Comparison of ENCODE assay signal across 8 cellular contexts in genomic region chr16:29820730-29821662, GRCh38. TPM values are rescaled to one million over a fixed set of nuclear protein-coding genes. Genes with fewer than 3 reads are reported as not detected.
DNase-seq lines count a peak whose midpoint lies in the region; ATAC-seq and TF ChIP-seq lines count a peak whose summit lies in the region.

No MANE protein-coding gene starts in this region.

- H3K4me1 Mint-ChIP-seq in dendritic cell treated with granulocyte-macrophage colony-stimulating factor and Interleukin-4, amounts not matched to agents 40 ng/mL and 50 ng/mL, for 4 days (ENCODE audit: low read depth), result peaks cover 67% of the 10 kb centered on the region
- H3K4me1 Mint-ChIP-seq in natural killer cell, result peaks cover 56 to 69% of the 10 kb centered on the region in 2 donors

- peak overlapping the region; percentile 94 for H3K4me3 Mint-ChIP-seq in dendritic cell treated with granulocyte-macrophage colony-stimulating factor and Interleukin-4, amounts not matched to agents 40 ng/mL and 50 ng/mL, for 4 days
- H3K4me3 Mint-ChIP-seq in natural killer cell, result peak overlapping the region; percentile 94

- intact Hi-C loops in dendritic cell treated with granulocyte-macrophage colony-stimulating factor and Interleukin-4, amounts not matched to agents 40 ng/mL and 50 ng/mL, for 4 days (cut with micrococcal nuclease), result loop anchor here (5.0 kb wide), 1 partner anchor 41 kb away; the partner anchor contains the start of gene CDIPT
- intact Hi-C loops in natural killer cell (cut with micrococcal nuclease), result no loop called here

- no peaks in the 10 kb centered on the region for H3K9me3 Mint-ChIP-seq in dendritic cell treated with granulocyte-macrophage colony-stimulating factor and Interleukin-4, amounts not matched to agents 40 ng/mL and 50 ng/mL, for 4 days
- no peaks in the 10 kb centered on the region for H3K9me3 Mint-ChIP-seq in natural killer cell

- H3K27me3 Mint-ChIP-seq in dendritic cell treated with granulocyte-macrophage colony-stimulating factor and Interleukin-4, amounts not matched to agents 40 ng/mL and 50 ng/mL, for 4 days, result no peaks in the 10 kb centered on the region
- no peaks in the 10 kb centered on the region for H3K27me3 Mint-ChIP-seq in natural killer cell (ENCODE audit: low read depth in 2 of 2)

- peak; percentile 37 for ATAC-seq in HG02588 (IDR thresholded peaks at IDR 0.05; ENCODE audit: unreplicated experiment)
- ATAC-seq in natural killer cell, result peak; percentile 63 to 75 (median 72)
- no peak for ATAC-seq in GM18870 (IDR thresholded peaks at IDR 0.05; ENCODE audit: unreplicated experiment)

- no peak for TF ChIP-seq CTCF in natural killer cell (IDR thresholded peaks at IDR 0.05)

- peak overlapping the region; percentile 95 for H3K27ac Mint-ChIP-seq in dendritic cell treated with granulocyte-macrophage colony-stimulating factor and Interleukin-4, amounts not matched to agents 40 ng/mL and 50 ng/mL, for 4 days
- H3K27ac Mint-ChIP-seq in natural killer cell, result peak overlapping the region; percentile 93 to 96

- H3K36me3 Mint-ChIP-seq in dendritic cell treated with granulocyte-macrophage colony-stimulating factor and Interleukin-4, amounts not matched to agents 40 ng/mL and 50 ng/mL, for 4 days (ENCODE audit: low read depth), result peaks cover 75% of the 10 kb centered on the region
- peaks cover 5% of the 10 kb centered on the region for H3K36me3 Mint-ChIP-seq in natural killer cell

- DNase-seq in ELR (ENCODE audit: low read depth) (peak; percentile 53), T-helper 1 cell (peak in 4 of 5 donors; percentile 31 to 52 (median 40)), natural killer cell (peak; percentile 49), NCI-H2081 treated with DMSO at 0.1 percent for 48 hours (lab: John Stamatoyannopoulos, UW) (no peak), DMS114 treated with DMSO at 0.1 percent for 48 hours (lab: John Stamatoyannopoulos, UW; ENCODE audit: unreplicated experiment) (no peak)

RNA-seq across cellular contexts. Expression of gene MVP, which starts 0.7 kb away (rescaled TPM):
- total RNA-seq in natural killer cell, result 100 to 1,000 TPM; 154 to 168 (median 163) TPM

RNA-seq across cellular contexts. Expression of gene PAGR1, which starts 5.0 kb away (rescaled TPM):
- total RNA-seq in natural killer cell, result 10 to 100 TPM in 2 of 3 donors, 1 to 10 TPM in 1; 8.9 to 16.2 (median 13.4) TPM

RNA-seq across cellular contexts. Expression of gene PRRT2, which starts 9.0 kb away (rescaled TPM):
- total RNA-seq in natural killer cell, result 1 to 10 TPM in 1 of 3 donors, under 1 TPM in 2; 0.70 to 1.4 (median 0.91) TPM

RNA-seq across cellular contexts. Expression of gene MAZ, which starts 14.7 kb away (rescaled TPM):
- 100 to 1,000 TPM; 234 to 265 (median 252) TPM for total RNA-seq in natural killer cell

RNA-seq across cellular contexts. Expression of gene KIF22, which starts 30.4 kb away (rescaled TPM):
- total RNA-seq in natural killer cell, result 10 to 100 TPM; 73.4 to 96.0 (median 86.5) TPM

Comparison
In these comparisons a context has a peak if more than half of its experiments do, and no peak if none do; other contexts are left out.
1. DNase-seq: peak in ELR (single experiment), T-helper 1 cell (4 of 5) and natural killer cell (single experiment); none in NCI-H2081 treated with DMSO at 0.1 percent for 48 hours (single experiment) and DMS114 treated with DMSO at 0.1 percent for 48 hours (single experiment).